ENCODE assay signal across 13 cellular contexts in genomic region chr14:31895206-31895605, GRCh38.
DNase-seq lines count a peak whose midpoint lies in the region; ATAC-seq, FAIRE-seq and TF ChIP-seq lines count a peak whose summit lies in the region.
"Had no signal": no experiment of that assay in that cellular context is flagged by ENCODE, and none has a peak within 500 bp of the region (broad histone marks: within the 10 kb centered on the region; RNA-seq: fewer than 3 reads in every experiment).

No MANE protein-coding gene starts in this region.

- H3K27me3 Mint-ChIP-seq in progenitor cell of endocrine pancreas: no peaks in the 10 kb centered on the region

- peak overlapping the region; percentile 15 for H3K27ac Mint-ChIP-seq in progenitor cell of endocrine pancreas
- H3K27ac Mint-ChIP-seq: CD4-positive, alpha-beta memory T cell had no signal

- no peak overlapping the region for H3K4me3 ChIP-seq in fibroblast of the aortic adventitia (ENCODE audit: low read depth, low read length)
- H3K4me3 ChIP-seq: sigmoid colon had no signal

- no peaks in the 10 kb centered on the region for H3K36me3 Mint-ChIP-seq in progenitor cell of endocrine pancreas (ENCODE audit: insufficient read depth)
- H3K36me3 Mint-ChIP-seq: CD4-positive, alpha-beta memory T cell had no signal

- DNase-seq in HCEC 1CT (peak; percentile 77), amniotic epithelial cell (ENCODE audit: low read depth) (peak; percentile 86), fibroblast of the aortic adventitia (ENCODE audit: low read depth) (peak; percentile 63), progenitor cell of endocrine pancreas (ENCODE audit: low spot score, unreplicated experiment) (no peak), frontal cortex (ENCODE audit: low spot score in 2 of 2) (no peak)
- DNase-seq in activated CD4-positive, alpha-beta T cell treated with anti-CD3 and anti-CD28 coated beads for 48 hours: no peak
- DNase-seq: activated naive CD4-positive, alpha-beta T cell treated with Interleukin-2 at 50 U/mL for 16 hours; CD4-positive, alpha-beta memory T cell; kidney; NCI-H1417; NCI-H526 treated with DMSO at 0.1 percent for 48 hours; sigmoid colon had no signal

- H3K4me3 Mint-ChIP-seq in progenitor cell of endocrine pancreas (ENCODE audit: low read depth): no peak overlapping the region
- H3K4me3 Mint-ChIP-seq: CD4-positive, alpha-beta memory T cell had no signal

- H3K4me1 Mint-ChIP-seq in progenitor cell of endocrine pancreas (ENCODE audit: low read depth): peaks cover 35% of the 10 kb centered on the region
- H3K4me1 Mint-ChIP-seq: CD4-positive, alpha-beta memory T cell had no signal

- no peak for FAIRE-seq in frontal cortex (lab: Jason Lieb, UNC)

- no peak for ATAC-seq in GM18498 (IDR thresholded peaks at IDR 0.05; ENCODE audit: unreplicated experiment)

- no peak for TF ChIP-seq CTCF in fibroblast of the aortic adventitia (IDR thresholded peaks at IDR 0.05; ENCODE audit: insufficient read depth, low read length)
- TF ChIP-seq CTCF in progenitor cell of endocrine pancreas (IDR thresholded peaks at IDR 0.05; ENCODE audit: unreplicated experiment): no peak

- H3K9me3 Mint-ChIP-seq in progenitor cell of endocrine pancreas (ENCODE audit: low read depth): no peaks in the 10 kb centered on the region
- H3K9me3 Mint-ChIP-seq: CD4-positive, alpha-beta memory T cell had no signal

Comparison
In these comparisons a context has a peak if more than half of its experiments do, and no peak if none do; other contexts are left out.
1. DNase-seq: peak in HCEC 1CT (single experiment), amniotic epithelial cell (single experiment) and fibroblast of the aortic adventitia (single experiment); none in progenitor cell of endocrine pancreas (single experiment), frontal cortex (0 of 2) and activated CD4-positive, alpha-beta T cell treated with anti-CD3 and anti-CD28 coated beads for 48 hours (single experiment).